Comparison of ENCODE assay signal across 21 cellular contexts in genomic region chr4:25787891-25788331, GRCh38.
DNase-seq lines count a peak whose midpoint lies in the region; ATAC-seq, FAIRE-seq and TF ChIP-seq lines count a peak whose summit lies in the region.
"Had no signal": no experiment of that assay in that cellular context is flagged by ENCODE, and none has a peak within 500 bp of the region (broad histone marks: within the 10 kb centered on the region; RNA-seq: fewer than 3 reads in every experiment).

No MANE protein-coding gene starts in this region.

- peaks cover 0 to 12% (median 0%) of the 10 kb centered on the region in 3 donors for H3K36me3 ChIP-seq in pancreas
- H3K36me3 ChIP-seq: gastroesophageal sphincter, tibial artery had no signal

- H3K4me1 ChIP-seq in foreskin keratinocyte, result peaks cover 12% of the 10 kb centered on the region
- H3K4me1 ChIP-seq in pancreas, result no peaks in the 10 kb centered on the region
- H3K4me1 ChIP-seq: gastroesophageal sphincter, tibial artery had no signal

- no peak overlapping the region for H3K4me3 ChIP-seq in Jurkat, Clone E6-1 (ENCODE audit: low read length)
- no peak overlapping the region for H3K4me3 ChIP-seq in pancreas
- H3K4me3 ChIP-seq: dorsolateral prefrontal cortex, gastroesophageal sphincter, tibial artery had no signal

- H3K27me3 ChIP-seq in foreskin keratinocyte (no peaks in the 10 kb centered on the region), pancreas (no peaks in the 10 kb centered on the region)
- H3K27me3 ChIP-seq: dorsolateral prefrontal cortex, gastroesophageal sphincter had no signal

- H3K27ac ChIP-seq in foreskin keratinocyte (no peak overlapping the region), pancreas (peak overlapping the region in 1 of 4 donors; percentile 44)
- H3K27ac ChIP-seq: dorsolateral prefrontal cortex, gastroesophageal sphincter, tibial artery, VCaP had no signal

- intact Hi-C loops in pancreas (cut with DNase I), result no loop called here

- no peaks in the 10 kb centered on the region for H3K9me3 ChIP-seq in pancreas
- H3K9me3 ChIP-seq: gastroesophageal sphincter, tibial artery had no signal

- TF ChIP-seq CTCF in foreskin keratinocyte (conservative IDR thresholded peaks at IDR 0.05) (no peak), pancreas (IDR thresholded peaks at IDR 0.05) (no peak)

- ATAC-seq in foreskin keratinocyte (peak; percentile 77), pancreas (peak; percentile 66 to 82 (median 74)), HG02588 (IDR thresholded peaks at IDR 0.05; ENCODE audit: unreplicated experiment) (no peak), HG03460 (IDR thresholded peaks at IDR 0.05; ENCODE audit: unreplicated experiment) (no peak)
- ATAC-seq: gastroesophageal sphincter; stimulated activated memory B cell treated with anti-CD40 and anti-IgM and Interleukin-4, amounts not matched to agents 10 μg/mL and 1 μg/mL and 100 μg/mL, for 72 hours had no signal

- DNase-seq in Jurkat, Clone E6-1 (ENCODE audit: low read depth, low spot score), result peak; percentile 21
- DNase-seq in UCSD-AML1 (lab: John Stamatoyannopoulos, UW; ENCODE audit: unreplicated experiment) (peak; percentile 69), foreskin keratinocyte (peak; percentile 42 to 60), pancreas (peak in 4 of 6 donors; percentile 40 to 75 (median 67)), epidermal melanocyte (ENCODE audit: insufficient read length, low spot score) (no peak), Ammon's horn (ENCODE audit: low spot score) (no peak)
- DNase-seq: activated CD4-positive, alpha-beta T cell treated with anti-CD3 and anti-CD28 coated beads, Interleukin-2, amount 50 U/mL, for 4 hours; amniotic stem cell; dorsolateral prefrontal cortex; H7; NCI-H1436; NCI-H2171; NCI-H526; stimulated activated CD4-positive, alpha-beta T cell treated with anti-CD3 and anti-CD28 coated beads, Interleukin-1b, Interleukin-23, amount 100 ng/mL, for 48 hours; SW 1271; tibial artery had no signal

- FAIRE-seq in pancreas (lab: Jason Lieb, UNC), result no peak

- WGBS in pancreas, 2 donors, result 55 to 60% methylated on average over 13 of the region's 13 CpGs

Comparison
In these comparisons a context has a peak if more than half of its experiments do, and no peak if none do; other contexts are left out.
1. DNase-seq: peak in Jurkat, Clone E6-1 (single experiment), UCSD-AML1 (single experiment), foreskin keratinocyte (2 of 2) and pancreas (4 of 6); none in epidermal melanocyte (single experiment) and Ammon's horn (single experiment).
2. ATAC-seq: peak in foreskin keratinocyte (single experiment) and pancreas (4 of 4); none in HG02588 (single experiment) and HG03460 (single experiment).